ENCODE assay signal across 13 cellular contexts in the genomic region with DNA sequence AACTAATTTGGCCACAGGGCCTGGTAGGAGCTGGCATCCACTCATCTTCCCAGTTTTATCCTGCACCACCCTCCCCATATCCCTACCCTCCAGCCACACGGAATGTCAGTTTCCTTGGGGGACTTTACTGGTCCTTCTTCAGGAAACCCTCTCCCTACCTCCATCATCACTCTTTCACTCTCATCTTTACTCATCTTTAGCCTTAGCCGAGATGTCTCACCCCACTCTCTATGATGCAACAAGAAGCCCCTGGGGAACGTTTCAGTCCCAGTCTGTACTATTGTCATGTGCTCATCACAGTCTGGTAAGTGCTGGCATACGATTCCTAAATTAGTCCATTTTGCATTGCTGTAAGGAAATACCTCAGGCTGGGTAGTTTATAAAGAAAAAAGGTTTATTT. TPM values are rescaled to one million over a fixed set of nuclear protein-coding genes. Genes with fewer than 3 reads are reported as not detected.
DNase-seq lines count a peak whose midpoint lies in the region; ATAC-seq and TF ChIP-seq lines count a peak whose summit lies in the region.
"Had no signal": no experiment of that assay in that cellular context is flagged by ENCODE, and none has a peak within 500 bp of the region (broad histone marks: within the 10 kb centered on the region; RNA-seq: fewer than 3 reads in every experiment).

No MANE protein-coding gene starts in this region.

- H3K36me3 ChIP-seq in BLaER1 treated with 17β-estradiol and CSF1 and Interleukin-3, amounts not matched to agents 10 nM and 100 nM: peaks cover 14 to 75% (median 39%) of the 10 kb centered on the region in 11 experiments; a peak in 21 of 22 replicates
- H3K36me3 ChIP-seq in H7 (replicated peaks; ENCODE audit: control insufficient read depth, insufficient read depth, low read length) (no peaks in the 10 kb centered on the region), testis (ENCODE audit: low read depth, missing control alignments) (no peaks in the 10 kb centered on the region)

- H3K4me1 ChIP-seq in BLaER1 treated with 17β-estradiol and CSF1 and Interleukin-3, amounts not matched to agents 10 nM and 100 nM: peaks cover 5 to 24% (median 12%) of the 10 kb centered on the region in 10 experiments; a peak in 16 of 20 replicates
- H3K4me1 ChIP-seq in testis: no peaks in the 10 kb centered on the region
- H3K4me1 ChIP-seq: psoas muscle, suprapubic skin had no signal

- TF ChIP-seq POLR2A in testis (IDR thresholded peaks at IDR 0.05): no peak

- no peak overlapping the region for H3K4me3 ChIP-seq in BLaER1 treated with 17β-estradiol and CSF1 and Interleukin-3, amounts not matched to agents 10 nM and 100 nM
- H3K4me3 ChIP-seq in H7 (ENCODE audit: insufficient read depth, low read depth, low read length) (no peak overlapping the region), testis (no peak overlapping the region)
- H3K4me3 ChIP-seq: psoas muscle, suprapubic skin had no signal

- peak overlapping the region in 9 of 11 experiments; percentile 19 to 54 (median 44); a peak in 15 of 22 replicates for H3K4me2 ChIP-seq in BLaER1 treated with 17β-estradiol and CSF1 and Interleukin-3, amounts not matched to agents 10 nM and 100 nM

- 87 to 90% methylated on average over 4 of the region's 4 CpGs for WGBS in testis, 2 donors

- intact Hi-C loops in testis (cut with DNase I; ENCODE audit: low total_unique reads): no loop called here

- no peaks in the 10 kb centered on the region for H4K20me1 ChIP-seq in BLaER1 treated with 17β-estradiol and CSF1 and Interleukin-3, amounts not matched to agents 10 nM and 100 nM

- H3K27me3 ChIP-seq in BLaER1 treated with 17β-estradiol and CSF1 and Interleukin-3, amounts not matched to agents 10 nM and 100 nM: no peaks in the 10 kb centered on the region
- H3K27me3 ChIP-seq in H7 (ENCODE audit: control insufficient read depth, insufficient read depth, low read length) (no peaks in the 10 kb centered on the region), testis (no peaks in the 10 kb centered on the region)
- H3K27me3 ChIP-seq: suprapubic skin had no signal

- peak overlapping the region in 1 of 11 experiments; percentile 23; a peak in 2 of 22 replicates for H3K9ac ChIP-seq in BLaER1 treated with 17β-estradiol and CSF1 and Interleukin-3, amounts not matched to agents 10 nM and 100 nM

- DNase-seq in H7 (no peak), testis (no peak), DMS79 (lab: John Stamatoyannopoulos, UW) (no peak), NCI-H2029 (lab: John Stamatoyannopoulos, UW) (no peak)
- DNase-seq: GF-D8, mesenchymal stem cell, psoas muscle had no signal

- no peak for TF ChIP-seq CTCF in testis (IDR thresholded peaks at IDR 0.05)

- H3K9me3 ChIP-seq in BLaER1 treated with 17β-estradiol and CSF1 and Interleukin-3, amounts not matched to agents 10 nM and 100 nM (replicated peaks in 1 of 11): no peaks in the 10 kb centered on the region
- no peaks in the 10 kb centered on the region for H3K9me3 ChIP-seq in testis
- H3K9me3 ChIP-seq: psoas muscle, suprapubic skin had no signal

- H3K27ac ChIP-seq in BLaER1 treated with 17β-estradiol and CSF1 and Interleukin-3, amounts not matched to agents 10 nM and 100 nM: no peak overlapping the region
- H3K27ac ChIP-seq in testis: no peak overlapping the region
- H3K27ac ChIP-seq: psoas muscle, suprapubic skin had no signal

- ATAC-seq in GM19023 (IDR thresholded peaks at IDR 0.05; ENCODE audit: unreplicated experiment) (peak; percentile 68), HG02610 (IDR thresholded peaks at IDR 0.05; ENCODE audit: unreplicated experiment) (peak; percentile 82), HG03460 (IDR thresholded peaks at IDR 0.05; ENCODE audit: unreplicated experiment) (peak; percentile 77)
- ATAC-seq: Panc1, psoas muscle had no signal

RNA-seq across cellular contexts. Expression of gene TMEM248, which starts 34.9 kb away (rescaled TPM):
- total RNA-seq in H7 (2014; rRNA removed; shearing (Covaris generic)): 68.9 and 71.4 TPM in 2 replicates
- 100 to 1,000 TPM; 181 to 221 TPM for total RNA-seq in testis
- 139 TPM for polyA plus RNA-seq in testis (ENCODE audit: insufficient read depth, low read depth, low replicate concordance)
